9 cellular contexts compared by ENCODE assay signal in genomic region chr15:70014860-70015490, GRCh38.
DNase-seq lines count a peak whose midpoint lies in the region; ATAC-seq and TF ChIP-seq lines count a peak whose summit lies in the region.
"Had no signal": no experiment of that assay in that cellular context is flagged by ENCODE, and none has a peak within 500 bp of the region (broad histone marks: within the 10 kb centered on the region; RNA-seq: fewer than 3 reads in every experiment).

No MANE protein-coding gene starts in this region.

- H3K36me3 Mint-ChIP-seq in CD4-positive, alpha-beta T cell (ENCODE audit: low read depth), result no peaks in the 10 kb centered on the region

- peak; percentile 46 for TF ChIP-seq POLR2A in GM10847 (IDR thresholded peaks at IDR 0.05; ENCODE audit: extremely low read depth, insufficient read length)

- no peaks in the 10 kb centered on the region for H3K9me3 Mint-ChIP-seq in CD4-positive, alpha-beta T cell

- H3K9me3 ChIP-seq in CD4-positive, alpha-beta T cell (ENCODE audit: control insufficient read depth, low read length), result peaks cover 7% of the 10 kb centered on the region

- CTCF ChIA-PET in CD4-positive, alpha-beta T cell (lab: Charles Lee), result no interaction called here
- CTCF ChIA-PET in HEK293T (lab: Yijun Ruan, JAX), result interaction anchor here (0.6 to 0.7 kb wide), 2 partner anchors 60 to 83 kb away, joined by 3 read pairs; partner anchors contain the start of gene TLE3

- ATAC-seq in GM19397 (IDR thresholded peaks at IDR 0.05; ENCODE audit: unreplicated experiment), result peak; percentile 79
- ATAC-seq in HG03095 (IDR thresholded peaks at IDR 0.05; ENCODE audit: unreplicated experiment), result peak; percentile 79
- no peak for ATAC-seq in CD4-positive, alpha-beta T cell (ENCODE audit: poor library complexity)

- no peaks in the 10 kb centered on the region for H3K4me1 Mint-ChIP-seq in CD4-positive, alpha-beta T cell (ENCODE audit: low read depth)

- H3K27ac Mint-ChIP-seq in CD4-positive, alpha-beta T cell, result no peak overlapping the region

- peak; percentile 60 for DNase-seq in ecto neural progenitor cell (ENCODE audit: low spot score)
- DNase-seq in CD4-positive, alpha-beta T cell, result no peak
- DNase-seq in cerebellum (ENCODE audit: low spot score), result no peak
- no peak for DNase-seq in COR-L47 (lab: John Stamatoyannopoulos, UW)
- no peak for DNase-seq in HEK293T (ENCODE audit: extremely low spot score)

- POLR2A ChIA-PET in CD4-positive, alpha-beta T cell (lab: Charles Lee), result no interaction called here
- POLR2A ChIA-PET in HEK293T (lab: Yijun Ruan, JAX), result interaction anchor here (0.9 to 1.0 kb wide), 2 partner anchors 8 to 82 kb away, joined by 3 to 4 read pairs; partner anchors contain the start of gene TLE3

- no peak overlapping the region for H3K27ac ChIP-seq in CD4-positive, alpha-beta T cell (ENCODE audit: low read depth, low read length)
- H3K27ac ChIP-seq: PC-9 had no signal

- intact Hi-C loops in CD4-positive, alpha-beta T cell (cut with DNase I, micrococcal nuclease), result no loop called here

- H3K27me3 ChIP-seq in CD4-positive, alpha-beta T cell (ENCODE audit: control insufficient read depth, insufficient read depth, low read length), result no peaks in the 10 kb centered on the region

- no peak for TF ChIP-seq CTCF in CD4-positive, alpha-beta T cell (IDR thresholded peaks at IDR 0.05)

- H3K27me3 Mint-ChIP-seq in CD4-positive, alpha-beta T cell, result peaks cover 6% of the 10 kb centered on the region

- H3K4me3 Mint-ChIP-seq in CD4-positive, alpha-beta T cell, result no peak overlapping the region

TF ChIP-seq in HEK293T, 16 proteins besides CTCF, POLR2A, EP300 and RAD21:
- no peak for TF ChIP-seq SP1 (IDR thresholded peaks at IDR 0.05)
- TF ChIP-seq ZNF384 (IDR thresholded peaks at IDR 0.05), result no peak
- no peak for TF ChIP-seq FOXK2 (IDR thresholded peaks at IDR 0.05)
- no peak for TF ChIP-seq FOXA1 (IDR thresholded peaks at IDR 0.05)
- TF ChIP-seq HDGF (IDR thresholded peaks at IDR 0.05; ENCODE audit: borderline replicate concordance), result no peak
- TF ChIP-seq FOXM1 (IDR thresholded peaks at IDR 0.05; ENCODE audit: borderline replicate concordance), result no peak
- TF ChIP-seq BHLHE40 (IDR thresholded peaks at IDR 0.05; ENCODE audit: borderline replicate concordance), result no peak
- TF ChIP-seq ELF4 (IDR thresholded peaks at IDR 0.05), result no peak
- no peak for TF ChIP-seq CTBP1 (IDR thresholded peaks at IDR 0.05; ENCODE audit: borderline replicate concordance)
- no peak for TF ChIP-seq LEF1 (IDR thresholded peaks at IDR 0.05; ENCODE audit: borderline replicate concordance)
- TF ChIP-seq NFRKB (IDR thresholded peaks at IDR 0.05), result no peak
TF ChIP-seq in HEK293T: peak in this region for 0.
